ENCODE assay signal across 14 cellular contexts in the genomic region with DNA sequence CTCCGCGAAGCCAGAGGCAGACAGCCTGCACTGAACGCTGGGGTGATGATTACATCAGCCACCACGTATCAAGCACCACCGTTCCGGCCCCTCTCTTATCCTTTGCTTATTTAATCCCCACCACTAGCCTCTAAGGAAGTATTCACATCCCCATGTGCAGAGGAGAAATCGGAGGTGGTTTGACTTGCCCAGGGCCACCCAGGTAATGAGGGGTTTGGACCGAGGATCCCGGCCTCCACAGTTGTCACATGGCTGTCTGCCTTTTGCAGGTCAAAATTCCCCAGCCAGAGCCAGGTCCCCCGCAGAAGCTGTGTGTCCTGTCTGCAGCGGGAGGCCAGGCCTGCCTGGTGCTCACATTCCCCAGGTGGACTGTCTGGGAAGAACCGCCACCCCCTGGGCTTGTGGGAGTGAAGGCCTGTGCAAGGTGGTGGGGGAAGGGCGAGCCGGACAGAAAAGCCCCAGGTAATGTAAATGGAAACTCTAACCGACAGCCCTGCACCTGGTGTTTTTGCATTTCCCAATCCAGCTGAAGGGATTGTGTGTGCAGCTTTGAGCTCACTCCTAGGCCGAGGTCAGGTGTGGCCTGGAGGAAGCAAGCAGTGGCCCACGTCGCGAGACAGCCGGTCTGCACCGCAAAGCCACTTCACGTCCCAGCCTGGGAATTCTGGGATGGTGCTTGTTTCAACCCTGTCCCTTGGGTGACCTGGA.
A peak's percentile ranks its signal among the peaks of the same experiment; 100 is the strongest.
DNase-seq lines count a peak whose midpoint lies in the region; ATAC-seq and TF ChIP-seq lines count a peak whose summit lies in the region.
"Had no signal": no experiment of that assay in that cellular context is flagged by ENCODE, and none has a peak within 500 bp of the region (broad histone marks: within the 10 kb centered on the region; RNA-seq: fewer than 3 reads in every experiment).

No MANE protein-coding gene starts in this region.

- peak overlapping the region; percentile 90 for H3K4me2 ChIP-seq in OCI-LY7 (ENCODE audit: low read length)

- H3K9me3 ChIP-seq in Caco-2 (no peaks in the 10 kb centered on the region), OCI-LY7 (ENCODE audit: low read length) (no peaks in the 10 kb centered on the region), SJCRH30 (replicated peaks) (no peaks in the 10 kb centered on the region)
- H3K9me3 ChIP-seq: neutrophil had no signal

- peaks cover 45% of the 10 kb centered on the region for H3K4me1 Mint-ChIP-seq in Caco-2 (ENCODE audit: low read depth, unreplicated experiment)
- H3K4me1 Mint-ChIP-seq in stimulated activated effector memory CD8-positive, alpha-beta T cell treated with anti-CD3 and anti-CD28 coated beads, Interleukin-12 subunit alpha, Interleukin-12 subunit beta, amount 100 ng/mL, for 72 hours: peaks cover 60% of the 10 kb centered on the region

- no peak for ATAC-seq in stimulated activated effector memory CD8-positive, alpha-beta T cell treated with anti-CD3 and anti-CD28 coated beads, Interleukin-12 subunit alpha, Interleukin-12 subunit beta, amount 100 ng/mL, for 72 hours

- POLR2A ChIA-PET in Caco-2 (lab: Charles Lee) (interaction anchor here (0.5 to 3.2 kb wide), 4 partner anchors 34 to 108 kb away, joined by 3 to 34 read pairs (median 3); a partner anchor contains a TSS), OCI-LY7 (lab: Charles Lee) (interaction anchor here (0.6 to 7.6 kb wide), 19 partner anchors 10 to 340 kb away, joined by 3 to 168 read pairs (median 12); a partner anchor contains a TSS)

- H3K79me2 ChIP-seq in OCI-LY7 (ENCODE audit: insufficient read depth, low read depth, low read length): peaks cover 38% of the 10 kb centered on the region

- no peaks in the 10 kb centered on the region for H3K9me3 Mint-ChIP-seq in Caco-2 (ENCODE audit: unreplicated experiment)
- H3K9me3 Mint-ChIP-seq in stimulated activated effector memory CD8-positive, alpha-beta T cell treated with anti-CD3 and anti-CD28 coated beads, Interleukin-12 subunit alpha, Interleukin-12 subunit beta, amount 100 ng/mL, for 72 hours: no peaks in the 10 kb centered on the region

- H2AFZ ChIP-seq in OCI-LY7 (ENCODE audit: low read length): no peak overlapping the region

- H3K4me1 ChIP-seq in Caco-2 (peaks cover 40% of the 10 kb centered on the region), OCI-LY7 (ENCODE audit: insufficient read depth, low read length, poor library complexity, severe bottlenecking) (peaks cover 93% of the 10 kb centered on the region), SJCRH30 (no peaks in the 10 kb centered on the region)

- H3K4me3 Mint-ChIP-seq in Caco-2 (ENCODE audit: unreplicated experiment): peak overlapping the region; percentile 46
- H3K4me3 Mint-ChIP-seq in stimulated activated effector memory CD8-positive, alpha-beta T cell treated with anti-CD3 and anti-CD28 coated beads, Interleukin-12 subunit alpha, Interleukin-12 subunit beta, amount 100 ng/mL, for 72 hours: no peak overlapping the region

- no TSS peak for BruUV-seq in Caco-2 (replicated peaks; lab: Mats Ljungman, UMichigan)
- no TSS peak for BruUV-seq in OCI-LY7 (replicated peaks; lab: Mats Ljungman, UMichigan)

- H3K27ac Mint-ChIP-seq in Caco-2 (ENCODE audit: unreplicated experiment): peak overlapping the region; percentile 96
- no peak overlapping the region for H3K27ac Mint-ChIP-seq in stimulated activated effector memory CD8-positive, alpha-beta T cell treated with anti-CD3 and anti-CD28 coated beads, Interleukin-12 subunit alpha, Interleukin-12 subunit beta, amount 100 ng/mL, for 72 hours

- no peaks in the 10 kb centered on the region for H4K20me1 ChIP-seq in OCI-LY7 (ENCODE audit: insufficient read depth, low read length)

- H3K27ac ChIP-seq in OCI-LY7 (ENCODE audit: low read depth, low read length, poor library complexity, severe bottlenecking): peak overlapping the region; percentile 98
- no peak overlapping the region for H3K27ac ChIP-seq in SJCRH30
- H3K27ac ChIP-seq: neutrophil had no signal

- no peaks in the 10 kb centered on the region for H3K9me2 ChIP-seq in OCI-LY7 (ENCODE audit: insufficient read depth, low read length)

- H3K4me3 ChIP-seq in Caco-2 (ENCODE audit: low read depth, low read length) (no peak overlapping the region), OCI-LY7 (ENCODE audit: low read depth, low read length, poor library complexity, severe bottlenecking) (peak overlapping the region; percentile 75), SJCRH30 (no peak overlapping the region)

- H3K27me3 Mint-ChIP-seq in Caco-2 (ENCODE audit: insufficient read depth, unreplicated experiment): no peaks in the 10 kb centered on the region

- H3K36me3 ChIP-seq in Caco-2 (ENCODE audit: control insufficient read depth, insufficient read depth, low read length): no peaks in the 10 kb centered on the region
- peaks cover 27% of the 10 kb centered on the region for H3K36me3 ChIP-seq in OCI-LY7 (ENCODE audit: insufficient read depth, low read length)
- no peaks in the 10 kb centered on the region for H3K36me3 ChIP-seq in SJCRH30
- H3K36me3 ChIP-seq: neutrophil had no signal

- no peak for TF ChIP-seq CTCF in Caco-2 (IDR thresholded peaks at IDR 0.05; ENCODE audit: insufficient read depth in 1 of 2, low read depth in 1 of 2, low read length in 1 of 2, severe bottlenecking in 1 of 2, unreplicated experiment in 1 of 2)
- no peak for TF ChIP-seq CTCF in OCI-LY7 (conservative IDR thresholded peaks at IDR 0.05; ENCODE audit: low read length)

- DNase-seq in Caco-2 (peak; percentile 94 to 96), NCI-H1417 treated with DMSO at 0.1 percent for 48 hours (lab: John Stamatoyannopoulos, UW) (peak; percentile 56), OCI-LY7 (ENCODE audit: low spot score) (peak; percentile 96), mesenteric fat pad (ENCODE audit: low spot score) (peak; percentile 83), SJCRH30 (no peak), 8988T (no peak)
- no peak for DNase-seq in stimulated activated effector memory CD8-positive, alpha-beta T cell treated with anti-CD3 and anti-CD28 coated beads, Interleukin-12 subunit alpha, Interleukin-12 subunit beta, amount 100 ng/mL, for 72 hours (ENCODE audit: low spot score in 2 of 2)
- no peak for DNase-seq in stimulated activated naive CD4-positive, alpha-beta T cell (lab: John Stamatoyannopoulos, UW)
- DNase-seq: activated CD4-positive, CD25-positive, alpha-beta regulatory T cell; activated gamma-delta T cell; AML-193; central memory CD4-positive, alpha-beta T cell; HCEC 1CT had no signal

- intact Hi-C loops in Caco-2 (cut with micrococcal nuclease; ENCODE audit: unreplicated experiment) (loop anchor here (1.0 kb wide), 4 partner anchors 33 to 108 kb away; no protein-coding TSS in a partner anchor), OCI-LY7 (cut with micrococcal nuclease; ENCODE audit: unreplicated experiment) (loop anchor here (2.0 to 10.0 kb wide), 5 partner anchors 29 to 1519 kb away; no protein-coding TSS in a partner anchor)

- H3K27me3 ChIP-seq in Caco-2 (replicated peaks; ENCODE audit: control insufficient read depth, insufficient read depth, low read length): no peaks in the 10 kb centered on the region
- peaks cover 11% of the 10 kb centered on the region; the same call in 1 of the 2 replicates for H3K27me3 ChIP-seq in SJCRH30

- CTCF ChIA-PET in Caco-2 (lab: Charles Lee) (interaction anchor here (1.0 kb wide), 1 partner anchor 34 kb away, joined by 3 read pairs; no protein-coding TSS in a partner anchor), OCI-LY7 (lab: Charles Lee; ENCODE audit: unreplicated experiment) (interaction anchor here (0.6 to 3.5 kb wide), 14 partner anchors 11 to 1521 kb away, joined by 3 to 16 read pairs (median 4); a partner anchor contains a TSS)

- no peaks in the 10 kb centered on the region for H3K36me3 Mint-ChIP-seq in Caco-2 (ENCODE audit: insufficient read depth, unreplicated experiment)
- H3K36me3 Mint-ChIP-seq in stimulated activated effector memory CD8-positive, alpha-beta T cell treated with anti-CD3 and anti-CD28 coated beads, Interleukin-12 subunit alpha, Interleukin-12 subunit beta, amount 100 ng/mL, for 72 hours: peaks cover 5% of the 10 kb centered on the region

Comparison
In these comparisons a context has a peak if more than half of its experiments do, and no peak if none do; other contexts are left out.
1. DNase-seq: peak in Caco-2 (2 of 2), NCI-H1417 treated with DMSO at 0.1 percent for 48 hours (single experiment), OCI-LY7 (single experiment) and mesenteric fat pad (single experiment); none in stimulated activated effector memory CD8-positive, alpha-beta T cell treated with anti-CD3 and anti-CD28 coated beads, Interleukin-12 subunit alpha, Interleukin-12 subunit beta, amount 100 ng/mL, for 72 hours (0 of 2), SJCRH30 (0 of 2), stimulated activated naive CD4-positive, alpha-beta T cell (0 of 6) and 8988T (single experiment).